In the genomic region with DNA sequence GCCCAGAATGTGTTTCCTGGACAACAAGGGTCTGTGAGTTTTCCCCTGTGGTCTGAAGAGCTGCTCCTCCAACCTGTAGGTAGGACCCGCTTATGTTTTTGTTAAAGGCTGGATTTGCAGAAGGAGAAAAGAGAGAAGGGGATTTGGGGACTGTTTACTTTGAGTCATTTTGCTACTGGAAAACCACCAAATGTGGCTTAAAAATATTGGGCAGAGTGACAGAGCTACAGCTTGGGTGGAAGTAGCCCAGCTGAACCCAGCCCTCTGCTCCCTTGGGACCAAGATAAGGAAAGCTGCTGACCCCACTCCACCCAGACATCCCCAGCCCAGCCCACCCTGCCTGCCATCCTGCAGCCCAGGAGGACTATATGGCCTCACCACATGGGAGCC, we compare ENCODE assay signal across 10 cellular contexts. TPM values are rescaled to one million over a fixed set of nuclear protein-coding genes. Genes with fewer than 3 reads are reported as not detected.
A peak's percentile ranks its signal among the peaks of the same experiment; 100 is the strongest.
DNase-seq lines count a peak whose midpoint lies in the region; ATAC-seq, FAIRE-seq and TF ChIP-seq lines count a peak whose summit lies in the region.
"Had no signal": no experiment of that assay in that cellular context is flagged by ENCODE, and none has a peak within 500 bp of the region (broad histone marks: within the 10 kb centered on the region; RNA-seq: fewer than 3 reads in every experiment).

No MANE protein-coding gene starts in this region.

- ATAC-seq in thoracic aorta (ENCODE audit: insufficient number of reproducible peaks, low FRiP score, low read depth): no peak
- ATAC-seq in HG02973 (IDR thresholded peaks at IDR 0.05; ENCODE audit: unreplicated experiment): no peak

- H3K4me2 ChIP-seq in keratinocyte (ENCODE audit: control insufficient read depth, extremely low read depth, insufficient read depth, low read depth, low read length): peak overlapping the region; percentile 80

- H3K4me1 ChIP-seq in SJCRH30 (peaks cover 37% of the 10 kb centered on the region), keratinocyte (ENCODE audit: control insufficient read depth, extremely low read depth, insufficient read depth, low read length) (peaks cover 19% of the 10 kb centered on the region), thoracic aorta (ENCODE audit: control insufficient read depth in 1 of 2, low read depth in 2 of 2) (peaks cover 8 to 25% of the 10 kb centered on the region in 2 donors)

- H3K9ac ChIP-seq in keratinocyte (ENCODE audit: control insufficient read depth, extremely low read depth, insufficient read depth, low read length): peak overlapping the region; percentile 10

- H3K9me3 ChIP-seq in SJCRH30 (replicated peaks) (no peaks in the 10 kb centered on the region), keratinocyte (ENCODE audit: control insufficient read depth, low read depth, low read length) (no peaks in the 10 kb centered on the region), thoracic aorta (no peaks in the 10 kb centered on the region)

- H3K79me2 ChIP-seq in keratinocyte (ENCODE audit: control insufficient read depth, insufficient read depth, low read length): no peaks in the 10 kb centered on the region

- H3K36me3 ChIP-seq in SJCRH30: no peaks in the 10 kb centered on the region
- no peaks in the 10 kb centered on the region for H3K36me3 ChIP-seq in keratinocyte (ENCODE audit: control insufficient read depth in 2 of 2, extremely low read depth in 1 of 2, insufficient read depth in 2 of 2, low read length in 2 of 2)
- H3K36me3 ChIP-seq in thoracic aorta: no peaks in the 10 kb centered on the region

- dilution Hi-C loops in keratinocyte (cut with MboI; ENCODE audit: extremely low pct_ligation_motif_present, low sequenced_read_pairs): no loop called here

- DNase-seq in DMS 273 (lab: John Stamatoyannopoulos, UW; ENCODE audit: unreplicated experiment): peak; percentile 38
- DNase-seq in DMS 273 treated with DMSO at 0.1 percent for 48 hours (lab: John Stamatoyannopoulos, UW): no peak
- peak; percentile 76 to 87 for DNase-seq in SJCRH30
- DNase-seq in keratinocyte (ENCODE audit: low read depth, low spot score): no peak
- no peak for DNase-seq in thoracic aorta (ENCODE audit: low spot score)
- DNase-seq in HuH-7 (ENCODE audit: low spot score): no peak
- DNase-seq in occipital lobe (lab: John Stamatoyannopoulos, UW): no peak
- DNase-seq: islet precursor cell had no signal

- FAIRE-seq in keratinocyte (lab: Jason Lieb, UNC): peak; percentile 13

- TF ChIP-seq CTCF in keratinocyte (optimal IDR thresholded peaks at IDR 0.05 in 1 of 3, IDR thresholded peaks at IDR 0.05 in 1 of 3, conservative IDR thresholded peaks at IDR 0.05 in 1 of 3; ENCODE audit: extremely low read depth in 1 of 3, insufficient read depth in 2 of 3, low read length in 3 of 3) (no peak), thoracic aorta (IDR thresholded peaks at IDR 0.05) (no peak)

- H3K27ac ChIP-seq in SJCRH30 (no peak overlapping the region), keratinocyte (ENCODE audit: control insufficient read depth, insufficient read depth, low read length) (no peak overlapping the region), thoracic aorta (peak overlapping the region in 1 of 2 donors; percentile 9)
- H3K27ac ChIP-seq: 22Rv1 had no signal

- H3K4me3 ChIP-seq in SJCRH30 (no peak overlapping the region), keratinocyte (ENCODE audit: control insufficient read depth in 2 of 3, extremely low read depth in 1 of 3, insufficient read depth in 2 of 3, low read depth in 1 of 3, low read length in 3 of 3) (peak overlapping the region in 1 of 3 experiments; percentile 41), thoracic aorta (peak overlapping the region; percentile 48)

- H4K20me1 ChIP-seq in keratinocyte (ENCODE audit: control insufficient read depth, extremely low read depth, insufficient read depth, low read length): no peaks in the 10 kb centered on the region

- H3K27me3 ChIP-seq in SJCRH30 (no peaks in the 10 kb centered on the region), keratinocyte (ENCODE audit: control insufficient read depth, extremely low read depth, insufficient read depth, low read length) (no peaks in the 10 kb centered on the region), thoracic aorta (replicated peaks; ENCODE audit: insufficient read depth) (no peaks in the 10 kb centered on the region)

- H3K9me1 ChIP-seq in keratinocyte (ENCODE audit: control insufficient read depth, extremely low read depth, insufficient read depth, low read length): no peaks in the 10 kb centered on the region

- peak overlapping the region; percentile 71 for H2AFZ ChIP-seq in keratinocyte (ENCODE audit: control insufficient read depth, low read length)

RNA-seq across cellular contexts. Expression of a gene that starts 40.0 kb away (rescaled TPM):
- 3.8 and 4.1 TPM in 2 replicates for total RNA-seq in SJCRH30 (2014; rRNA removed; shearing (Covaris generic))
- polyA plus RNA-seq in keratinocyte: 1.1 to 1.8 TPM (median 1.2 TPM) in 3 replicates
- polyA plus RNA-seq in keratinocyte (2011; ENCODE audit: low read depth): 1.4 TPM
- 0.38 and 0.69 TPM in 2 replicates for polyA plus RNA-seq in keratinocyte (2011; cell fraction: cytosol; rRNA removed)
- 2.0 and 2.8 TPM in 2 replicates for polyA plus RNA-seq in keratinocyte (2011; cell fraction: nucleus; rRNA removed)
- polyA plus RNA-seq in keratinocyte (2012; ENCODE audit: low replicate concordance): 0.41 and 0.86 TPM in 2 replicates
- polyA minus RNA-seq in keratinocyte: 1.9 to 3.1 TPM (median 2.2 TPM) in 3 replicates
- polyA minus RNA-seq in keratinocyte (2011; cell fraction: cytosol; rRNA and poly(A)+ RNA removed): 0.58 TPM
- 2.5 and 3.3 TPM in 2 replicates for polyA minus RNA-seq in keratinocyte (2011; cell fraction: nucleus; rRNA and poly(A)+ RNA removed)
- total RNA-seq in thoracic aorta: 1 to 10 TPM; 1.4 to 7.6 TPM
- total RNA-seq in occipital lobe: 18.6 TPM

Comparison
In these comparisons a context has a peak if more than half of its experiments do, and no peak if none do; other contexts are left out.
1. DNase-seq: peak in DMS 273 (single experiment) and SJCRH30 (2 of 2); none in DMS 273 treated with DMSO at 0.1 percent for 48 hours (single experiment), keratinocyte (single experiment), thoracic aorta (single experiment), HuH-7 (single experiment) and occipital lobe (single experiment).